In the genomic region with DNA sequence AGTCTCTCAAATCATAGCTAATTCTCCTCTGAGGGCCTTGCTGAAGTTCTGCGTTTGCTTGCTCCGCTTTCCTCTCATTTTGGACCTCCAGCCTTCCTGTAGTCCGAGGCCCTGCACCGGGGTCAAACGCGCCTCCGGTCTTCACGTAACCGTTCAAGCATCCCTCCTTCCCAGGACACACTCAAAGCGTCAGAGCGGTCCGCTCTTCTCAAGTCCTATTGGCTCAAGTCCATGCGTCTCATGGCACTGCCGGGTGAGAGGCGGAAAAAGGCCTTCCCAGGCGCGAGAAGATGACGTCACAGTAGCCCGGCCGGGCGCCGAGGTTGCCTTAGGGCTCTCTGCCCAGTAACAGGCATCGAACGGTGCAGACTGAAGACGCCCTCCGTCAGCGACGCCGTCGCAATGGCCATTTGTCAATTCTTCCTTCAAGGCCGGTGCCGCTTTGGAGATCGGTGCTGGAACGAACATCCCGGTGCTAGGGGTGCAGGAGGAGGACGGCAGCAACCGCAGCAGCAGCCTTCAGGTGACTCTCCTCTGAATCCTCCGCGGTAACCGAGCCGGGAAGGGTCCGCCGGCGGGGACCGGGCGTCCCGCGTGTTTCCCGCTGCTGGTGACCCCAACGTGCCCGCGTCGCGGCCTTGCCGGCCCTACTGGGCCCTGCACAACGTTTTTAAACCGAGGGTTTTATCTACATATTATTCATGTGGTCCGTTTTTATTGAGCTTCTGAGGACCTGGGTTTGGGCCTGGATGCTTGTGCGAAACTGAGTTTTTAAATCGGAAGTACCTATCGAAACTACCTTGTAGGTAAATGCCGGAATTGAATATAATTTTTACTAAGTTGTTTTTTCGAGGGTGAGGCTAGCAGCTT, we compare ENCODE assay signal across 1 cellular context.
TF ChIP-seq lines count a peak whose summit lies in the region.

A gene with protein sequence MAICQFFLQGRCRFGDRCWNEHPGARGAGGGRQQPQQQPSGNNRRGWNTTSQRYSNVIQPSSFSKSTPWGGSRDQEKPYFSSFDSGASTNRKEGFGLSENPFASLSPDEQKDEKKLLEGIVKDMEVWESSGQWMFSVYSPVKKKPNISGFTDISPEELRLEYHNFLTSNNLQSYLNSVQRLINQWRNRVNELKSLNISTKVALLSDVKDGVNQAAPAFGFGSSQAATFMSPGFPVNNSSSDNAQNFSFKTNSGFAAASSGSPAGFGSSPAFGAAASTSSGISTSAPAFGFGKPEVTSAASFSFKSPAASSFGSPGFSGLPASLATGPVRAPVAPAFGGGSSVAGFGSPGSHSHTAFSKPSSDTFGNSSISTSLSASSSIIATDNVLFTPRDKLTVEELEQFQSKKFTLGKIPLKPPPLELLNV (plus strand): TSS at position 365 of the 870 bp plus-strand sequence. CDS start 38 bp downstream, at position 403.

TF ChIP-seq in K562, 482 proteins besides CTCF, POLR2A, EP300 and RAD21 (continued from another document and continues in another):
- TF ChIP-seq, protein P1, sequence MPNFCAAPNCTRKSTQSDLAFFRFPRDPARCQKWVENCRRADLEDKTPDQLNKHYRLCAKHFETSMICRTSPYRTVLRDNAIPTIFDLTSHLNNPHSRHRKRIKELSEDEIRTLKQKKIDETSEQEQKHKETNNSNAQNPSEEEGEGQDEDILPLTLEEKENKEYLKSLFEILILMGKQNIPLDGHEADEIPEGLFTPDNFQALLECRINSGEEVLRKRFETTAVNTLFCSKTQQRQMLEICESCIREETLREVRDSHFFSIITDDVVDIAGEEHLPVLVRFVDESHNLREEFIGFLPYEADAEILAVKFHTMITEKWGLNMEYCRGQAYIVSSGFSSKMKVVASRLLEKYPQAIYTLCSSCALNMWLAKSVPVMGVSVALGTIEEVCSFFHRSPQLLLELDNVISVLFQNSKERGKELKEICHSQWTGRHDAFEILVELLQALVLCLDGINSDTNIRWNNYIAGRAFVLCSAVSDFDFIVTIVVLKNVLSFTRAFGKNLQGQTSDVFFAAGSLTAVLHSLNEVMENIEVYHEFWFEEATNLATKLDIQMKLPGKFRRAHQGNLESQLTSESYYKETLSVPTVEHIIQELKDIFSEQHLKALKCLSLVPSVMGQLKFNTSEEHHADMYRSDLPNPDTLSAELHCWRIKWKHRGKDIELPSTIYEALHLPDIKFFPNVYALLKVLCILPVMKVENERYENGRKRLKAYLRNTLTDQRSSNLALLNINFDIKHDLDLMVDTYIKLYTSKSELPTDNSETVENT (CRISPR knock-in tag; IDR thresholded peaks at IDR 0.05) = peak; percentile 71
- no peak for TF ChIP-seq ZNF785 (CRISPR knock-in tag; IDR thresholded peaks at IDR 0.05)
- peak; percentile 71 for TF ChIP-seq HDAC2 (IDR thresholded peaks at IDR 0.05)
- TF ChIP-seq POLR2G (IDR thresholded peaks at IDR 0.05; ENCODE audit: low read depth, low read length) = peak; percentile 99
- peak; percentile 97; the same call in 1 of the 2 replicates for TF ChIP-seq KAT7 (CRISPR knock-in tag; IDR thresholded peaks at IDR 0.05; ENCODE audit: borderline replicate concordance)
- TF ChIP-seq MTA3 (IDR thresholded peaks at IDR 0.05; ENCODE audit: borderline replicate concordance) = peak; percentile 96
- TF ChIP-seq ATF7 (IDR thresholded peaks at IDR 0.05) = peak; percentile 99
- TF ChIP-seq HDAC3 (IDR thresholded peaks at IDR 0.05; ENCODE audit: borderline replicate concordance, partially characterized antibody) = peak; percentile 16
- TF ChIP-seq, protein P2, sequence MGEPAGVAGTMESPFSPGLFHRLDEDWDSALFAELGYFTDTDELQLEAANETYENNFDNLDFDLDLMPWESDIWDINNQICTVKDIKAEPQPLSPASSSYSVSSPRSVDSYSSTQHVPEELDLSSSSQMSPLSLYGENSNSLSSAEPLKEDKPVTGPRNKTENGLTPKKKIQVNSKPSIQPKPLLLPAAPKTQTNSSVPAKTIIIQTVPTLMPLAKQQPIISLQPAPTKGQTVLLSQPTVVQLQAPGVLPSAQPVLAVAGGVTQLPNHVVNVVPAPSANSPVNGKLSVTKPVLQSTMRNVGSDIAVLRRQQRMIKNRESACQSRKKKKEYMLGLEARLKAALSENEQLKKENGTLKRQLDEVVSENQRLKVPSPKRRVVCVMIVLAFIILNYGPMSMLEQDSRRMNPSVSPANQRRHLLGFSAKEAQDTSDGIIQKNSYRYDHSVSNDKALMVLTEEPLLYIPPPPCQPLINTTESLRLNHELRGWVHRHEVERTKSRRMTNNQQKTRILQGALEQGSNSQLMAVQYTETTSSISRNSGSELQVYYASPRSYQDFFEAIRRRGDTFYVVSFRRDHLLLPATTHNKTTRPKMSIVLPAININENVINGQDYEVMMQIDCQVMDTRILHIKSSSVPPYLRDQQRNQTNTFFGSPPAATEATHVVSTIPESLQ (CRISPR knock-in tag; IDR thresholded peaks at IDR 0.05) = peak; percentile 93
- peak in 1 of 2 experiments; percentile 86; a peak in 1 of 4 replicates for TF ChIP-seq SRF (CRISPR knock-in tag; IDR thresholded peaks at IDR 0.05)
- peak; percentile 79 for TF ChIP-seq SP1 (CRISPR knock-in tag; IDR thresholded peaks at IDR 0.05)
- TF ChIP-seq ESRRA (IDR thresholded peaks at IDR 0.05; ENCODE audit: borderline replicate concordance, low read depth) = peak; percentile 67; the same call in 1 of the 2 replicates
- no peak for TF ChIP-seq HDAC8 (tag; IDR thresholded peaks at IDR 0.05)
- no peak for TF ChIP-seq NFATC3 (IDR thresholded peaks at IDR 0.05)
- peak; percentile 35 to 52; a peak in 2 of 4 replicates for TF ChIP-seq MAZ (CRISPR knock-in tag; conservative IDR thresholded peaks at IDR 0.05 in 1 of 2, IDR thresholded peaks at IDR 0.05 in 1 of 2)
- TF ChIP-seq FOXK1 (CRISPR knock-in tag; IDR thresholded peaks at IDR 0.05; ENCODE audit: borderline replicate concordance) = 0 out of 2 replicates have a peak, but pooled peaks have one; percentile 86
- no peak for TF ChIP-seq ZNF212 (CRISPR knock-in tag; IDR thresholded peaks at IDR 0.05)
- TF ChIP-seq CHD1 (IDR thresholded peaks at IDR 0.05; ENCODE audit: low read length) = peak; percentile 65
- TF ChIP-seq, protein P3, sequence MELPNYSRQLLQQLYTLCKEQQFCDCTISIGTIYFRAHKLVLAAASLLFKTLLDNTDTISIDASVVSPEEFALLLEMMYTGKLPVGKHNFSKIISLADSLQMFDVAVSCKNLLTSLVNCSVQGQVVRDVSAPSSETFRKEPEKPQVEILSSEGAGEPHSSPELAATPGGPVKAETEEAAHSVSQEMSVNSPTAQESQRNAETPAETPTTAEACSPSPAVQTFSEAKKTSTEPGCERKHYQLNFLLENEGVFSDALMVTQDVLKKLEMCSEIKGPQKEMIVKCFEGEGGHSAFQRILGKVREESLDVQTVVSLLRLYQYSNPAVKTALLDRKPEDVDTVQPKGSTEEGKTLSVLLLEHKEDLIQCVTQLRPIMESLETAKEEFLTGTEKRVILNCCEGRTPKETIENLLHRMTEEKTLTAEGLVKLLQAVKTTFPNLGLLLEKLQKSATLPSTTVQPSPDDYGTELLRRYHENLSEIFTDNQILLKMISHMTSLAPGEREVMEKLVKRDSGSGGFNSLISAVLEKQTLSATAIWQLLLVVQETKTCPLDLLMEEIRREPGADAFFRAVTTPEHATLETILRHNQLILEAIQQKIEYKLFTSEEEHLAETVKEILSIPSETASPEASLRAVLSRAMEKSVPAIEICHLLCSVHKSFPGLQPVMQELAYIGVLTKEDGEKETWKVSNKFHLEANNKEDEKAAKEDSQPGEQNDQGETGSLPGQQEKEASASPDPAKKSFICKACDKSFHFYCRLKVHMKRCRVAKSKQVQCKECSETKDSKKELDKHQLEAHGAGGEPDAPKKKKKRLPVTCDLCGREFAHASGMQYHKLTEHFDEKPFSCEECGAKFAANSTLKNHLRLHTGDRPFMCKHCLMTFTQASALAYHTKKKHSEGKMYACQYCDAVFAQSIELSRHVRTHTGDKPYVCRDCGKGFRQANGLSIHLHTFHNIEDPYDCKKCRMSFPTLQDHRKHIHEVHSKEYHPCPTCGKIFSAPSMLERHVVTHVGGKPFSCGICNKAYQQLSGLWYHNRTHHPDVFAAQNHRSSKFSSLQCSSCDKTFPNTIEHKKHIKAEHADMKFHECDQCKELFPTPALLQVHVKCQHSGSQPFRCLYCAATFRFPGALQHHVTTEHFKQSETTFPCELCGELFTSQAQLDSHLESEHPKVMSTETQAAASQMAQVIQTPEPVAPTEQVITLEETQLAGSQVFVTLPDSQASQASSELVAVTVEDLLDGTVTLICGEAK (IDR thresholded peaks at IDR 0.05) = 0 out of 2 replicates have a peak, but pooled peaks have one; percentile 23
- TF ChIP-seq, protein P3 (CRISPR knock-in tag; IDR thresholded peaks at IDR 0.05) = no peak
- TF ChIP-seq TEAD4 (IDR thresholded peaks at IDR 0.05; ENCODE audit: low read length) = peak; percentile 37
- TF ChIP-seq TEAD4 (CRISPR knock-in tag; IDR thresholded peaks at IDR 0.05; ENCODE audit: borderline replicate concordance) = no peak
- TF ChIP-seq, protein P4, sequence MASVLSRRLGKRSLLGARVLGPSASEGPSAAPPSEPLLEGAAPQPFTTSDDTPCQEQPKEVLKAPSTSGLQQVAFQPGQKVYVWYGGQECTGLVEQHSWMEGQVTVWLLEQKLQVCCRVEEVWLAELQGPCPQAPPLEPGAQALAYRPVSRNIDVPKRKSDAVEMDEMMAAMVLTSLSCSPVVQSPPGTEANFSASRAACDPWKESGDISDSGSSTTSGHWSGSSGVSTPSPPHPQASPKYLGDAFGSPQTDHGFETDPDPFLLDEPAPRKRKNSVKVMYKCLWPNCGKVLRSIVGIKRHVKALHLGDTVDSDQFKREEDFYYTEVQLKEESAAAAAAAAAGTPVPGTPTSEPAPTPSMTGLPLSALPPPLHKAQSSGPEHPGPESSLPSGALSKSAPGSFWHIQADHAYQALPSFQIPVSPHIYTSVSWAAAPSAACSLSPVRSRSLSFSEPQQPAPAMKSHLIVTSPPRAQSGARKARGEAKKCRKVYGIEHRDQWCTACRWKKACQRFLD (CRISPR knock-in tag; IDR thresholded peaks at IDR 0.05) = peak; percentile 91
- TF ChIP-seq, protein P5, sequence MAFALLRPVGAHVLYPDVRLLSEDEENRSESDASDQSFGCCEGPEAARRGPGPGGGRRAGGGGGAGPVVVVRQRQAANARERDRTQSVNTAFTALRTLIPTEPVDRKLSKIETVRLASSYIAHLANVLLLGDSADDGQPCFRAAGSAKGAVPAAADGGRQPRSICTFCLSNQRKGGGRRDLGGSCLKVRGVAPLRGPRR (CRISPR knock-in tag; IDR thresholded peaks at IDR 0.05) = no peak
- no peak for TF ChIP-seq ZEB2 (IDR thresholded peaks at IDR 0.05)
- TF ChIP-seq KDM2B (CRISPR knock-in tag; IDR thresholded peaks at IDR 0.05) = peak; percentile 40; the same call in 1 of the 2 replicates
- peak; percentile 98 for TF ChIP-seq PHF8 (IDR thresholded peaks at IDR 0.05; ENCODE audit: borderline replicate concordance, low read length)
- TF ChIP-seq SPI1 (IDR thresholded peaks at IDR 0.05; ENCODE audit: borderline replicate concordance, low read depth, low read length) = no peak
- peak; percentile 68; the same call in 1 of the 2 replicates for TF ChIP-seq ZNF263 (CRISPR knock-in tag; IDR thresholded peaks at IDR 0.05; ENCODE audit: borderline replicate concordance)
- peak; percentile 81 for TF ChIP-seq POLR2B (IDR thresholded peaks at IDR 0.05; ENCODE audit: low read depth, partially characterized antibody)
- peak; percentile 32; the same call in 1 of the 2 replicates for TF ChIP-seq RB1 (IDR thresholded peaks at IDR 0.05; ENCODE audit: low read depth)
- TF ChIP-seq, protein P6, sequence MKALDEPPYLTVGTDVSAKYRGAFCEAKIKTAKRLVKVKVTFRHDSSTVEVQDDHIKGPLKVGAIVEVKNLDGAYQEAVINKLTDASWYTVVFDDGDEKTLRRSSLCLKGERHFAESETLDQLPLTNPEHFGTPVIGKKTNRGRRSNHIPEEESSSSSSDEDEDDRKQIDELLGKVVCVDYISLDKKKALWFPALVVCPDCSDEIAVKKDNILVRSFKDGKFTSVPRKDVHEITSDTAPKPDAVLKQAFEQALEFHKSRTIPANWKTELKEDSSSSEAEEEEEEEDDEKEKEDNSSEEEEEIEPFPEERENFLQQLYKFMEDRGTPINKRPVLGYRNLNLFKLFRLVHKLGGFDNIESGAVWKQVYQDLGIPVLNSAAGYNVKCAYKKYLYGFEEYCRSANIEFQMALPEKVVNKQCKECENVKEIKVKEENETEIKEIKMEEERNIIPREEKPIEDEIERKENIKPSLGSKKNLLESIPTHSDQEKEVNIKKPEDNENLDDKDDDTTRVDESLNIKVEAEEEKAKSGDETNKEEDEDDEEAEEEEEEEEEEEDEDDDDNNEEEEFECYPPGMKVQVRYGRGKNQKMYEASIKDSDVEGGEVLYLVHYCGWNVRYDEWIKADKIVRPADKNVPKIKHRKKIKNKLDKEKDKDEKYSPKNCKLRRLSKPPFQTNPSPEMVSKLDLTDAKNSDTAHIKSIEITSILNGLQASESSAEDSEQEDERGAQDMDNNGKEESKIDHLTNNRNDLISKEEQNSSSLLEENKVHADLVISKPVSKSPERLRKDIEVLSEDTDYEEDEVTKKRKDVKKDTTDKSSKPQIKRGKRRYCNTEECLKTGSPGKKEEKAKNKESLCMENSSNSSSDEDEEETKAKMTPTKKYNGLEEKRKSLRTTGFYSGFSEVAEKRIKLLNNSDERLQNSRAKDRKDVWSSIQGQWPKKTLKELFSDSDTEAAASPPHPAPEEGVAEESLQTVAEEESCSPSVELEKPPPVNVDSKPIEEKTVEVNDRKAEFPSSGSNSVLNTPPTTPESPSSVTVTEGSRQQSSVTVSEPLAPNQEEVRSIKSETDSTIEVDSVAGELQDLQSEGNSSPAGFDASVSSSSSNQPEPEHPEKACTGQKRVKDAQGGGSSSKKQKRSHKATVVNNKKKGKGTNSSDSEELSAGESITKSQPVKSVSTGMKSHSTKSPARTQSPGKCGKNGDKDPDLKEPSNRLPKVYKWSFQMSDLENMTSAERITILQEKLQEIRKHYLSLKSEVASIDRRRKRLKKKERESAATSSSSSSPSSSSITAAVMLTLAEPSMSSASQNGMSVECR (CRISPR knock-in tag; IDR thresholded peaks at IDR 0.05) = peak; percentile 82
- peak; percentile 92 for TF ChIP-seq TAF1 (IDR thresholded peaks at IDR 0.05; ENCODE audit: control insufficient read depth, extremely low read depth, insufficient read depth, low read length, severe bottlenecking)
- TF ChIP-seq KHSRP (IDR thresholded peaks at IDR 0.05) = peak; percentile 94
